In the genomic region with DNA sequence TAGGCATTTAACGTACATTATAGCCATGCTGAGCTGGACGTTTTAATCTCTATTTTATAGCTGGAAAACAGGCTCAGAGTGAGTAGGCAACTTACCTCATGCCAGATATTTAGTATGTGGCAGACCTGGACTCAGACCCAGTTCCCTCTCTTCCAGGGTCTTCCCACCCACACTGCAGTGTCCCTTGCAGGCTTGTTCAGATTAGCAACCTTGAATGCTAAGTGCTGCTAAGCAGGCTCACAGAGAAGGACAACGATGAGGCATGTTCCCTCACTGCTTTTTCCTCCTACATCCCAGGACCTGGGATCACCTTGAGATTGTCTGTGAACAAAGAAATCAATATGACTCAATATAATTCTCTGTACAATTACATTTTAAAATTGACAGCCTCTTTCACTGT, we compare ENCODE assay signal across 16 cellular contexts.
DNase-seq lines count a peak whose midpoint lies in the region; ATAC-seq and TF ChIP-seq lines count a peak whose summit lies in the region.
"Had no signal": no experiment of that assay in that cellular context is flagged by ENCODE, and none has a peak within 500 bp of the region (broad histone marks: within the 10 kb centered on the region; RNA-seq: fewer than 3 reads in every experiment).

No MANE protein-coding gene starts in this region.

- ATAC-seq in heart left ventricle: peak in 3 of 4 donors; percentile 25 to 63 (median 46)
- ATAC-seq: CD8-positive, alpha-beta T cell had no signal

- H3K4me3 ChIP-seq in heart left ventricle (no peak overlapping the region), right atrium auricular region (no peak overlapping the region)
- H3K4me3 ChIP-seq: BLaER1, HAP-1 had no signal

- H3K36me3 Mint-ChIP-seq in mesothelial cell of epicardium: no peaks in the 10 kb centered on the region
- H3K36me3 Mint-ChIP-seq: CD4-positive, CD25-positive, alpha-beta regulatory T cell; CD8-positive, alpha-beta T cell had no signal

- H3K9me3 Mint-ChIP-seq in mesothelial cell of epicardium: no peaks in the 10 kb centered on the region
- H3K9me3 Mint-ChIP-seq: CD8-positive, alpha-beta T cell had no signal

- no peaks in the 10 kb centered on the region for H3K27me3 Mint-ChIP-seq in mesothelial cell of epicardium (ENCODE audit: low read depth)

- H3K4me3 Mint-ChIP-seq in mesothelial cell of epicardium: no peak overlapping the region
- H3K4me3 Mint-ChIP-seq: CD4-positive, CD25-positive, alpha-beta regulatory T cell; CD8-positive, alpha-beta T cell; HFFc6 had no signal

- H3K27ac ChIP-seq in heart left ventricle: no peak overlapping the region
- H3K27ac ChIP-seq in right atrium auricular region: no peak overlapping the region
- H3K27ac ChIP-seq: BLaER1, C4-2B had no signal

- TF ChIP-seq CTCF in heart left ventricle (IDR thresholded peaks at IDR 0.05): no peak
- TF ChIP-seq CTCF in right atrium auricular region (IDR thresholded peaks at IDR 0.05): no peak
- TF ChIP-seq CTCF in mesothelial cell of epicardium (IDR thresholded peaks at IDR 0.05; ENCODE audit: unreplicated experiment): no peak

- no peak for TF ChIP-seq POLR2A in heart left ventricle (IDR thresholded peaks at IDR 0.05)

- H3K27me3 ChIP-seq in heart left ventricle (no peaks in the 10 kb centered on the region), right atrium auricular region (no peaks in the 10 kb centered on the region)
- H3K27me3 ChIP-seq: BLaER1 had no signal

- H3K36me3 ChIP-seq in heart left ventricle: no peaks in the 10 kb centered on the region
- H3K36me3 ChIP-seq in right atrium auricular region: no peaks in the 10 kb centered on the region
- H3K36me3 ChIP-seq: BLaER1, HAP-1 had no signal

- 48 to 55% (median 53%) methylated on average over 3 of the region's 3 CpGs for WGBS in heart left ventricle, 4 donors

- peak overlapping the region; percentile 39 for H3K27ac Mint-ChIP-seq in mesothelial cell of epicardium
- H3K27ac Mint-ChIP-seq: CD4-positive, CD25-positive, alpha-beta regulatory T cell; CD8-positive, alpha-beta T cell; HFFc6 had no signal

- H3K4me1 ChIP-seq in heart left ventricle: peaks cover 0 to 33% (median 7%) of the 10 kb centered on the region in 12 donors
- H3K4me1 ChIP-seq in right atrium auricular region: peaks cover 0 to 7% of the 10 kb centered on the region in 2 donors
- H3K4me1 ChIP-seq: BLaER1, Caco-2, HAP-1 had no signal

- DNase-seq in heart left ventricle (no peak), right atrium auricular region (ENCODE audit: low spot score) (no peak), SK-N-DZ (ENCODE audit: low spot score) (peak; percentile 3), mesothelial cell of epicardium (ENCODE audit: low spot score in 2 of 2, unreplicated experiment in 2 of 2) (no peak), middle frontal gyrus (ENCODE audit: extremely low spot score, low spot score) (no peak), midbrain (lab: John Stamatoyannopoulos, UW) (no peak)
- DNase-seq: Caco-2; CD4-positive, CD25-positive, alpha-beta regulatory T cell; CD8-positive, alpha-beta T cell; DMS153; DND-41; GOT3; HFFc6 had no signal

- intact Hi-C loops in heart left ventricle (cut with DNase I): no loop called here

- peaks cover 47% of the 10 kb centered on the region for H3K4me1 Mint-ChIP-seq in mesothelial cell of epicardium
- H3K4me1 Mint-ChIP-seq: CD4-positive, CD25-positive, alpha-beta regulatory T cell had no signal

- H3K9me3 ChIP-seq in heart left ventricle (no peaks in the 10 kb centered on the region), right atrium auricular region (no peaks in the 10 kb centered on the region)
- H3K9me3 ChIP-seq: BLaER1, Caco-2, HAP-1 had no signal
